In the genomic region with DNA sequence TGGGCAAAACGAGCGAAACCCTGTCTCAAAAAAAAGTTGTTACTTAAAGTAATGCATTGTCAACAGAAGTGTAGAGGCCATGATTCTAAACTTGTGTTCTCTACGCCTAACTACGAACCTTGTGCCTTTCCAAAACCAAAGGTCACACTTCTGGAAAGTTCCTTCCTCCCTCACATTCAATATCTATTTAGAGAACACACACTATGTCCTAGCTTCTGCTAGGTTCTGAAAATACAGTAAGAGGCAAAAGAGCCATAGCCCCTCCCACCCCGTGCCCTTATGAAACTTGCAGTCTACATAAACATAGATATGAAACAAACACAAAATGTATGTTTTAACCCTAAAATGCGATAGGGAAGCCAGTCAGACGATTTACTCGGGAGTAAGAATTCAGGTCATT, we compare ENCODE assay signal across 9 cellular contexts. TPM values are rescaled to one million over a fixed set of nuclear protein-coding genes. Genes with fewer than 3 reads are reported as not detected.
DNase-seq lines count a peak whose midpoint lies in the region; ATAC-seq and TF ChIP-seq lines count a peak whose summit lies in the region.
"Had no signal": no experiment of that assay in that cellular context is flagged by ENCODE, and none has a peak within 500 bp of the region (broad histone marks: within the 10 kb centered on the region; RNA-seq: fewer than 3 reads in every experiment).

No MANE protein-coding gene starts in this region.

- H3K9me2 ChIP-seq in OCI-LY7 (ENCODE audit: insufficient read depth, low read length): no peaks in the 10 kb centered on the region

- H3K4me1 ChIP-seq in OCI-LY7 (ENCODE audit: insufficient read depth, low read length, poor library complexity, severe bottlenecking) (peaks cover 22% of the 10 kb centered on the region), esophagus muscularis mucosa (peaks cover 7 to 26% (median 18%) of the 10 kb centered on the region in 4 donors), trophoblast cell (ENCODE audit: control insufficient read depth in 1 of 2, insufficient read depth in 2 of 2, low read length in 2 of 2) (peaks cover 0 to 6% of the 10 kb centered on the region in 2 experiments)

- H4K8ac ChIP-seq in trophoblast cell (ENCODE audit: low read depth, low read length): no peak overlapping the region

- H3K79me2 ChIP-seq in OCI-LY7 (ENCODE audit: insufficient read depth, low read depth, low read length) (no peaks in the 10 kb centered on the region), trophoblast cell (ENCODE audit: control insufficient read depth, insufficient read depth, low read length, poor library complexity) (peaks cover 3% of the 10 kb centered on the region)

- intact Hi-C loops in OCI-LY7 (cut with micrococcal nuclease; ENCODE audit: unreplicated experiment) (loop anchor here (2.0 to 10.0 kb wide), 4 partner anchors 69 to 599 kb away; a partner anchor contains a TSS), esophagus muscularis mucosa (cut with DNase I) (loop anchor here (1.0 to 5.0 kb wide), 4 partner anchors 37 to 747 kb away; a partner anchor contains a TSS)

- DNase-seq in T-helper 2 cell treated with Interferon-gamma antibody and Interleukin-4, amounts not matched to agents 5 μg/mL and 100 μg/mL, for 36 hours (ENCODE audit: low spot score): no peak
- no peak for DNase-seq in T-helper 2 cell
- no peak for DNase-seq in OCI-LY7 (ENCODE audit: low spot score)
- no peak for DNase-seq in esophagus muscularis mucosa (ENCODE audit: extremely low spot score)
- DNase-seq in trophoblast cell: no peak
- DNase-seq in UCSD-AML1 (lab: John Stamatoyannopoulos, UW; ENCODE audit: unreplicated experiment): no peak
- no peak for DNase-seq in NCI-H2227 treated with DMSO at 0.1 percent for 48 hours (lab: John Stamatoyannopoulos, UW)

- peak overlapping the region; percentile 56 for H3K4me2 ChIP-seq in OCI-LY7 (ENCODE audit: low read length)
- H3K4me2 ChIP-seq in trophoblast cell (ENCODE audit: low read length): peak overlapping the region; percentile 91

- peak overlapping the region; percentile 94 for H3K4me3 Mint-ChIP-seq in T-helper 2 cell treated with Interferon-gamma antibody and Interleukin-4, amounts not matched to agents 5 μg/mL and 100 μg/mL, for 36 hours

- CTCF ChIA-PET in OCI-LY7 (lab: Charles Lee; ENCODE audit: unreplicated experiment): interaction anchor here (0.9 to 2.3 kb wide), 3 partner anchors 310 to 599 kb away, joined by 3 to 20 read pairs (median 4); no protein-coding TSS in a partner anchor

- TF ChIP-seq EP300 in esophagus muscularis mucosa (IDR thresholded peaks at IDR 0.05): no peak

- TF ChIP-seq CTCF in OCI-LY7 (conservative IDR thresholded peaks at IDR 0.05; ENCODE audit: low read length): no peak
- no peak for TF ChIP-seq CTCF in esophagus muscularis mucosa (IDR thresholded peaks at IDR 0.05)

- H3K27me3 Mint-ChIP-seq in T-helper 2 cell treated with Interferon-gamma antibody and Interleukin-4, amounts not matched to agents 5 μg/mL and 100 μg/mL, for 36 hours (ENCODE audit: low read depth): no peaks in the 10 kb centered on the region

- no peak overlapping the region for H4K12ac ChIP-seq in trophoblast cell (ENCODE audit: low read depth, low read length)

- H2AK5ac ChIP-seq in trophoblast cell (ENCODE audit: low read length): no peak overlapping the region

- no peaks in the 10 kb centered on the region for H3K27me3 ChIP-seq in esophagus muscularis mucosa
- H3K27me3 ChIP-seq in trophoblast cell (ENCODE audit: insufficient read depth, low read length): no peaks in the 10 kb centered on the region

- no peak for TF ChIP-seq POLR2A in esophagus muscularis mucosa (IDR thresholded peaks at IDR 0.05; ENCODE audit: low read depth)

- H3K36me3 ChIP-seq in OCI-LY7 (ENCODE audit: insufficient read depth, low read length): no peaks in the 10 kb centered on the region
- H3K36me3 ChIP-seq in esophagus muscularis mucosa: peaks cover 0 to 3% (median 0%) of the 10 kb centered on the region in 4 donors
- no peaks in the 10 kb centered on the region for H3K36me3 ChIP-seq in trophoblast cell (ENCODE audit: control insufficient read depth in 1 of 2, insufficient read depth in 2 of 2, low read length in 2 of 2)

- H2BK5ac ChIP-seq in trophoblast cell (ENCODE audit: low read depth, low read length, poor library complexity): no peak overlapping the region

- no peak overlapping the region for H2BK12ac ChIP-seq in trophoblast cell (ENCODE audit: low read length)

- H3K23ac ChIP-seq in trophoblast cell (ENCODE audit: low read length): no peak overlapping the region

- H3K18ac ChIP-seq in trophoblast cell (ENCODE audit: low read length): no peak overlapping the region

- H3K14ac ChIP-seq in trophoblast cell (ENCODE audit: low read length): no peak overlapping the region

- H3K27ac Mint-ChIP-seq in T-helper 2 cell treated with Interferon-gamma antibody and Interleukin-4, amounts not matched to agents 5 μg/mL and 100 μg/mL, for 36 hours: peak overlapping the region; percentile 98

- no peak overlapping the region for H3K4ac ChIP-seq in trophoblast cell (ENCODE audit: low read depth, low read length)

- no peak overlapping the region for H3K9ac ChIP-seq in trophoblast cell (ENCODE audit: low read length)

- H4K20me1 ChIP-seq in OCI-LY7 (ENCODE audit: insufficient read depth, low read length): no peaks in the 10 kb centered on the region

- H2AFZ ChIP-seq in OCI-LY7 (ENCODE audit: low read length) (peak overlapping the region; percentile 86), trophoblast cell (ENCODE audit: insufficient read depth, low read length, poor library complexity) (peak overlapping the region; percentile 83)

- BruUV-seq in OCI-LY7 (replicated peaks; lab: Mats Ljungman, UMichigan): no TSS peak

- H3K9me3 ChIP-seq in OCI-LY7 (ENCODE audit: low read length) (no peaks in the 10 kb centered on the region; the same call in 1 of the 2 replicates), esophagus muscularis mucosa (no peaks in the 10 kb centered on the region), trophoblast cell (ENCODE audit: insufficient read depth, low read depth, low read length) (no peaks in the 10 kb centered on the region)

- no peak overlapping the region for H2BK120ac ChIP-seq in trophoblast cell (ENCODE audit: insufficient read depth, low read length, poor library complexity)

- H4K91ac ChIP-seq in trophoblast cell (ENCODE audit: low read depth, low read length): no peak overlapping the region

- peaks cover 17% of the 10 kb centered on the region for H3K4me1 Mint-ChIP-seq in T-helper 2 cell treated with Interferon-gamma antibody and Interleukin-4, amounts not matched to agents 5 μg/mL and 100 μg/mL, for 36 hours (ENCODE audit: low read depth)

- no peak for ATAC-seq in HG02981 (IDR thresholded peaks at IDR 0.05; ENCODE audit: unreplicated experiment)

- WGBS in esophagus muscularis mucosa: 48% methylated on average over 8 of the region's 8 CpGs
- no CpG with 5 or more reads among the region's 8 CpGs for WGBS in trophoblast cell (ENCODE audit: extremely low coverage, insufficient coverage, insufficient read length)

- POLR2A ChIA-PET in OCI-LY7 (lab: Charles Lee): interaction anchor here (0.8 to 1.4 kb wide), 2 partner anchors 36 to 37 kb away, joined by 3 to 5 read pairs; a partner anchor contains a TSS

- H3K27ac ChIP-seq in OCI-LY7 (ENCODE audit: low read depth, low read length, poor library complexity, severe bottlenecking): peak overlapping the region; percentile 71
- peak overlapping the region; percentile 78 to 89 (median 84) for H3K27ac ChIP-seq in esophagus muscularis mucosa (replicated peaks in 1 of 4)
- H3K27ac ChIP-seq in trophoblast cell (ENCODE audit: low read depth, low read length): no peak overlapping the region
- H3K27ac ChIP-seq: C4-2B had no signal

- H3K36me3 Mint-ChIP-seq in T-helper 2 cell treated with Interferon-gamma antibody and Interleukin-4, amounts not matched to agents 5 μg/mL and 100 μg/mL, for 36 hours (ENCODE audit: low read depth): no peaks in the 10 kb centered on the region

- H3K9me3 Mint-ChIP-seq in T-helper 2 cell treated with Interferon-gamma antibody and Interleukin-4, amounts not matched to agents 5 μg/mL and 100 μg/mL, for 36 hours: no peaks in the 10 kb centered on the region

- peak overlapping the region; percentile 61 for H3K4me3 ChIP-seq in OCI-LY7 (ENCODE audit: low read depth, low read length, poor library complexity, severe bottlenecking)
- peak overlapping the region; percentile 68 to 82 (median 76) for H3K4me3 ChIP-seq in esophagus muscularis mucosa
- H3K4me3 ChIP-seq in trophoblast cell (ENCODE audit: low read depth, low read length): no peak overlapping the region

- peaks cover 2% of the 10 kb centered on the region for H3K79me1 ChIP-seq in trophoblast cell (ENCODE audit: low read length)

RNA-seq across cellular contexts. Expression of a gene that starts 36.4 kb away (rescaled TPM):
- total RNA-seq in OCI-LY7 (2014; rRNA removed; shearing (Covaris generic)): 20.4 and 25.6 TPM in 2 replicates
- total RNA-seq in OCI-LY7 (2022) (30.0 and 33.2 TPM in 2 replicates), esophagus muscularis mucosa (10 to 100 TPM; 17.0 to 24.4 (median 23.5) TPM)
- 45.8 and 47.5 TPM in 2 replicates for polyA plus RNA-seq in trophoblast cell (2013)
